In the genomic region with DNA sequence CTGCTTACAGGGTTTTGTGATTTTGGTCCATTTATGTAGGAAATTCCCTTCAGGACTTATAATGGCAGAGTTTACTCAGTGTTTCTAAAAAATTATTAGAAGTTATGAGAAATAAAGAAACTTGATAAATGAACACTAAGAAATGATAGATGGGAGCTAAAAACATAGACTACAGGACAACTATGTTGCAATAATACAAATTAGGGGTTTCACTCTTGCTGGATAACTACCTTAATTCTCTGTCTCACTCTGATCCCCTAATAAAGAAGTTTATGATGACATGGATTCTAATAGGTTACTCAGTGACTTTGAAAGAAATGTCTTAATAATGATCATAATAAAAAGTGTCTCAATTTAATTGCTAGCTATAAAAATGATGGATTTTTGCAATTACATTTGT, we compare ENCODE assay signal across 1 cellular context.
A peak's percentile ranks its signal among the peaks of the same experiment; 100 is the strongest.
TF ChIP-seq lines count a peak whose summit lies in the region.

No MANE protein-coding gene starts in this region.

TF ChIP-seq in HEK293T, 16 proteins besides CTCF, POLR2A, EP300 and RAD21 (continued from another document):
- TF ChIP-seq, protein P1, sequence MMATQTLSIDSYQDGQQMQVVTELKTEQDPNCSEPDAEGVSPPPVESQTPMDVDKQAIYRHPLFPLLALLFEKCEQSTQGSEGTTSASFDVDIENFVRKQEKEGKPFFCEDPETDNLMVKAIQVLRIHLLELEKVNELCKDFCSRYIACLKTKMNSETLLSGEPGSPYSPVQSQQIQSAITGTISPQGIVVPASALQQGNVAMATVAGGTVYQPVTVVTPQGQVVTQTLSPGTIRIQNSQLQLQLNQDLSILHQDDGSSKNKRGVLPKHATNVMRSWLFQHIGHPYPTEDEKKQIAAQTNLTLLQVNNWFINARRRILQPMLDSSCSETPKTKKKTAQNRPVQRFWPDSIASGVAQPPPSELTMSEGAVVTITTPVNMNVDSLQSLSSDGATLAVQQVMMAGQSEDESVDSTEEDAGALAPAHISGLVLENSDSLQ (IDR thresholded peaks at IDR 0.05), result peak; percentile 51
